In genomic region chr2:101827246-101827645, GRCh38 we compare ENCODE assay signal across 9 cellular contexts.
A peak's percentile ranks its signal among the peaks of the same experiment; 100 is the strongest.
DNase-seq lines count a peak whose midpoint lies in the region; ATAC-seq and TF ChIP-seq lines count a peak whose summit lies in the region.
"Had no signal": no experiment of that assay in that cellular context is flagged by ENCODE, and none has a peak within 500 bp of the region (broad histone marks: within the 10 kb centered on the region; RNA-seq: fewer than 3 reads in every experiment).

No MANE protein-coding gene starts in this region.

- H3K27me3 ChIP-seq in A673 (replicated peaks; ENCODE audit: insufficient read depth, low read depth, low read length, poor library complexity) (no peaks in the 10 kb centered on the region), GM23248 (replicated peaks; ENCODE audit: insufficient read depth) (no peaks in the 10 kb centered on the region), hepatocyte (no peaks in the 10 kb centered on the region)
- H3K27me3 ChIP-seq: spleen had no signal

- peak overlapping the region; percentile 66 for H3K4me2 ChIP-seq in GM23248 (ENCODE audit: unreplicated experiment)
- peak overlapping the region; percentile 42 for H3K4me2 ChIP-seq in hepatocyte

- H3K27ac ChIP-seq in A673 (ENCODE audit: low read depth, low read length, poor library complexity, severe bottlenecking): no peak overlapping the region
- H3K27ac ChIP-seq in GM23248: peak overlapping the region; percentile 81
- H3K27ac ChIP-seq in hepatocyte: peak overlapping the region; percentile 91

- ATAC-seq in activated naive CD8-positive, alpha-beta T cell treated with anti-CD3 and anti-CD28 coated beads, Interleukin-2, amount 50 U/mL, for 24 hours: no peak
- ATAC-seq in HG03280 (IDR thresholded peaks at IDR 0.05; ENCODE audit: unreplicated experiment) (no peak), GM18907 (IDR thresholded peaks at IDR 0.05; ENCODE audit: unreplicated experiment) (no peak)

- H4K20me1 ChIP-seq in GM23248 (ENCODE audit: insufficient read depth): peaks cover 3% of the 10 kb centered on the region; the same call in 1 of the 2 replicates
- peaks cover 11% of the 10 kb centered on the region for H4K20me1 ChIP-seq in hepatocyte (ENCODE audit: insufficient read depth, poor library complexity, severe bottlenecking)

- no TSS peak for BruUV-seq in A673 (replicated peaks; lab: Mats Ljungman, UMichigan)

- POLR2A ChIA-PET in A673 (lab: Charles Lee; ENCODE audit: low non-redundant PET): no interaction called here

- no peak overlapping the region for H2AFZ ChIP-seq in GM23248
- H2AFZ ChIP-seq in hepatocyte: no peak overlapping the region

- peak overlapping the region; percentile 43; the same call in 1 of the 2 replicates for H3K9ac ChIP-seq in GM23248

- peaks cover 91% of the 10 kb centered on the region for H3F3A ChIP-seq in GM23248 (ENCODE audit: insufficient read depth)

- DNase-seq in A673 (ENCODE audit: low spot score) (peak; percentile 26), GM23248 (peak; percentile 89), hepatocyte (ENCODE audit: low spot score) (peak; percentile 80), cortex of kidney (lab: John Stamatoyannopoulos, UW) (no peak)
- no peak for DNase-seq in activated naive CD8-positive, alpha-beta T cell treated with anti-CD3 and anti-CD28 coated beads, Interleukin-2, amount 50 U/mL, for 24 hours
- DNase-seq in effector CD4-positive, alpha-beta T cell: no peak
- DNase-seq: spleen had no signal

- no peak overlapping the region for H3K4me3 Mint-ChIP-seq in activated naive CD8-positive, alpha-beta T cell treated with anti-CD3 and anti-CD28 coated beads, Interleukin-2, amount 50 U/mL, for 24 hours

- in situ Hi-C loops in GM23248 (cut with MboI): loop anchor here (25.0 kb wide), 1 partner anchor 315 kb away; no protein-coding TSS in a partner anchor

- peaks cover 17% of the 10 kb centered on the region for H3K36me3 Mint-ChIP-seq in activated naive CD8-positive, alpha-beta T cell treated with anti-CD3 and anti-CD28 coated beads, Interleukin-2, amount 50 U/mL, for 24 hours (ENCODE audit: low read depth)

- no peaks in the 10 kb centered on the region for H3K9me3 Mint-ChIP-seq in activated naive CD8-positive, alpha-beta T cell treated with anti-CD3 and anti-CD28 coated beads, Interleukin-2, amount 50 U/mL, for 24 hours

- no peak overlapping the region for H3K4me3 ChIP-seq in A673 (ENCODE audit: low read depth, low read length, poor library complexity, severe bottlenecking)
- no peak overlapping the region for H3K4me3 ChIP-seq in GM23248
- H3K4me3 ChIP-seq in hepatocyte: no peak overlapping the region
- H3K4me3 ChIP-seq: spleen had no signal

- no peaks in the 10 kb centered on the region for H3K4me1 ChIP-seq in A673 (ENCODE audit: insufficient read depth, low read length, poor library complexity, severe bottlenecking)
- H3K4me1 ChIP-seq in GM23248 (ENCODE audit: insufficient read depth): peaks cover 90% of the 10 kb centered on the region
- peaks cover 55% of the 10 kb centered on the region for H3K4me1 ChIP-seq in hepatocyte (ENCODE audit: insufficient read depth)

- H3K4me1 Mint-ChIP-seq in activated naive CD8-positive, alpha-beta T cell treated with anti-CD3 and anti-CD28 coated beads, Interleukin-2, amount 50 U/mL, for 24 hours: peaks cover 79% of the 10 kb centered on the region

- H3K9me2 ChIP-seq in GM23248 (ENCODE audit: insufficient read depth) (no peaks in the 10 kb centered on the region), hepatocyte (replicated peaks; ENCODE audit: insufficient read depth) (no peaks in the 10 kb centered on the region)

- intact Hi-C loops in A673 (cut with micrococcal nuclease; ENCODE audit: unreplicated experiment): no loop called here

- WGBS in GM23248 (ENCODE audit: low coverage in 1 of 2, low lambda C conversion rate in 2 of 2, missing lambda C conversion rate in 2 of 2), 2 experiments: 41 to 47% methylated on average over 2 of the region's 2 CpGs
- WGBS in hepatocyte (ENCODE audit: low lambda C conversion rate, missing lambda C conversion rate): 38% methylated on average over 2 of the region's 2 CpGs

- CTCF ChIA-PET in A673 (lab: Charles Lee): no interaction called here

- TF ChIP-seq CTCF in A673 (conservative IDR thresholded peaks at IDR 0.05; ENCODE audit: low read depth, low read length) (no peak), hepatocyte (IDR thresholded peaks at IDR 0.05; ENCODE audit: poor library complexity) (no peak)

- H3K9me3 ChIP-seq in A673 (ENCODE audit: low read depth, low read length, poor library complexity, severe bottlenecking) (no peaks in the 10 kb centered on the region), GM23248 (ENCODE audit: low read depth) (no peaks in the 10 kb centered on the region), hepatocyte (ENCODE audit: low read depth) (no peaks in the 10 kb centered on the region)
- H3K9me3 ChIP-seq: spleen had no signal

- peaks cover 32% of the 10 kb centered on the region for H3K36me3 ChIP-seq in A673 (ENCODE audit: insufficient read depth, low read length, poor library complexity, severe bottlenecking)
- H3K36me3 ChIP-seq in GM23248 (ENCODE audit: low read depth): peaks cover 26% of the 10 kb centered on the region
- H3K36me3 ChIP-seq in hepatocyte (replicated peaks; ENCODE audit: insufficient read depth, low read depth): no peaks in the 10 kb centered on the region

- H3K27ac Mint-ChIP-seq in activated naive CD8-positive, alpha-beta T cell treated with anti-CD3 and anti-CD28 coated beads, Interleukin-2, amount 50 U/mL, for 24 hours: peak overlapping the region; percentile 59

- no peaks in the 10 kb centered on the region for H3K27me3 Mint-ChIP-seq in activated naive CD8-positive, alpha-beta T cell treated with anti-CD3 and anti-CD28 coated beads, Interleukin-2, amount 50 U/mL, for 24 hours

- H3K79me2 ChIP-seq in GM23248 (ENCODE audit: insufficient read depth): peaks cover 95% of the 10 kb centered on the region
- peaks cover 56% of the 10 kb centered on the region for H3K79me2 ChIP-seq in hepatocyte

Comparison
In these comparisons a context has a peak if more than half of its experiments do, and no peak if none do; other contexts are left out.
1. DNase-seq: peak in A673 (single experiment), GM23248 (single experiment) and hepatocyte (single experiment); none in activated naive CD8-positive, alpha-beta T cell treated with anti-CD3 and anti-CD28 coated beads, Interleukin-2, amount 50 U/mL, for 24 hours (single experiment), cortex of kidney (single experiment) and effector CD4-positive, alpha-beta T cell (single experiment).